ENCODE assay signal across 8 cellular contexts in the genomic region with DNA sequence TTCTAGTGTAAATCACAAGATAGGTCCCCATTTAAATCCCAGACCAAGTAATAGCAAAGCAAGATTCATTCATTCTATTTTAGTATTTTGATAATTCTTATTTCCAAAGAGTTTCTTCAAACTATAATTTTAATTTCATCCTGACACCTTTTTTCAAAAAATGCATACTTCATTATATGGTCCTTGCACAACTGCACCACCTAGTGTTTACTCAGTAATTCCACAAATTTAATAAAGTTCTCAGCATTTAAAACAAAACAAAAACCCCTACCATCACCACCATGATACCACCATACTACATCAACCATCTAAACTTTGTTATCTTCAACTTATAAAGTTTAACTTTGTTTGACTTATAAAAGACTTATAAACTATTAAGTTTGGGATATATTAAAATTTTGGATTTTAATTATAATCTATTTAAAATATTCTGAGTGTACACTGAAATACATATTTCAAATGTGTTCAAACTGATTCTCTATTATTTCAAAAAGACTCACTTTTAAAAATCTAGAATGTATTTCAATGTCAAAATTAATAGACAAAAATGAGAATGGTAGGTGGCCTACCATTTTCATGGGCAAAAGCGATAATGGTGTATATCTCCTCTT. TPM values are rescaled to one million over a fixed set of nuclear protein-coding genes. Genes with fewer than 3 reads are reported as not detected.
DNase-seq lines count a peak whose midpoint lies in the region; TF ChIP-seq lines count a peak whose summit lies in the region.

No MANE protein-coding gene starts in this region.

- POLR2A ChIA-PET in HEK293T (lab: Yijun Ruan, JAX): no interaction called here

- H3K4me3 ChIP-seq in hepatocyte (no peak overlapping the region), thyroid gland (replicated peaks in 1 of 3) (no peak overlapping the region)

- DNase-seq in HEK293T (ENCODE audit: extremely low spot score): no peak
- DNase-seq in SW480 (ENCODE audit: low spot score): peak; percentile 27
- DNase-seq in hepatocyte (ENCODE audit: low spot score): no peak
- DNase-seq in cerebellar nuclear complex (lab: John Stamatoyannopoulos, UW): no peak
- DNase-seq in NCI-H2227 (lab: John Stamatoyannopoulos, UW; ENCODE audit: unreplicated experiment): no peak
- DNase-seq in thyroid gland: no peak
- no peak for DNase-seq in NK-92 (lab: John Stamatoyannopoulos, UW; ENCODE audit: unreplicated experiment)

- H3K36me3 ChIP-seq in hepatocyte (replicated peaks; ENCODE audit: insufficient read depth, low read depth): no peaks in the 10 kb centered on the region
- no peaks in the 10 kb centered on the region for H3K36me3 ChIP-seq in thyroid gland

- intact Hi-C loops in thyroid gland (cut with DNase I): no loop called here

- no peak for TF ChIP-seq POLR2A in thyroid gland (IDR thresholded peaks at IDR 0.05)

- no peaks in the 10 kb centered on the region for H3K9me2 ChIP-seq in hepatocyte (replicated peaks; ENCODE audit: insufficient read depth)

- TF ChIP-seq CTCF in C4-2B (conservative IDR thresholded peaks at IDR 0.05): peak; percentile 66
- TF ChIP-seq CTCF in hepatocyte (IDR thresholded peaks at IDR 0.05; ENCODE audit: poor library complexity): peak; percentile 56
- peak in 1 of 6 experiments; percentile 44 for TF ChIP-seq CTCF in thyroid gland (IDR thresholded peaks at IDR 0.05)

- no peaks in the 10 kb centered on the region for H3K27me3 ChIP-seq in hepatocyte
- no peaks in the 10 kb centered on the region for H3K27me3 ChIP-seq in thyroid gland

- H3K27ac ChIP-seq in C4-2B: no peak overlapping the region
- H3K27ac ChIP-seq in hepatocyte: no peak overlapping the region
- H3K27ac ChIP-seq in thyroid gland: no peak overlapping the region

- no peaks in the 10 kb centered on the region for H3K79me2 ChIP-seq in hepatocyte

- no peaks in the 10 kb centered on the region for H4K20me1 ChIP-seq in hepatocyte (ENCODE audit: insufficient read depth, poor library complexity, severe bottlenecking)

- CTCF ChIA-PET in HEK293T (lab: Yijun Ruan, JAX): no interaction called here

- 97% methylated on average over 1 of the region's 1 CpG for WGBS in hepatocyte (ENCODE audit: low lambda C conversion rate, missing lambda C conversion rate)
- WGBS in thyroid gland, 2 donors: 99 to 100% methylated on average over 1 of the region's 1 CpG

- no peak overlapping the region for H2AFZ ChIP-seq in hepatocyte

- no peak overlapping the region for H3K4me2 ChIP-seq in hepatocyte

- H3K9me3 ChIP-seq in hepatocyte (ENCODE audit: low read depth) (no peaks in the 10 kb centered on the region), thyroid gland (no peaks in the 10 kb centered on the region)

- H3K4me1 ChIP-seq in hepatocyte (ENCODE audit: insufficient read depth): no peaks in the 10 kb centered on the region
- no peaks in the 10 kb centered on the region for H3K4me1 ChIP-seq in thyroid gland

TF ChIP-seq in HEK293T, 16 proteins besides CTCF, POLR2A, EP300 and RAD21:
- TF ChIP-seq FOXM1 (IDR thresholded peaks at IDR 0.05; ENCODE audit: borderline replicate concordance) (0 out of 2 replicates have a peak, but pooled peaks have one; percentile 12), ELF4 (IDR thresholded peaks at IDR 0.05) (no peak), BHLHE40 (IDR thresholded peaks at IDR 0.05; ENCODE audit: borderline replicate concordance) (no peak), HDGF (IDR thresholded peaks at IDR 0.05; ENCODE audit: borderline replicate concordance) (no peak)

RNA-seq across cellular contexts. Expression of gene WDPCP, which starts 44.2 kb away (rescaled TPM):
- total RNA-seq in hepatocyte: 9.5 and 12.8 TPM in 2 replicates
- 4.9 and 6.9 TPM in 2 replicates for polyA plus RNA-seq in hepatocyte
- total RNA-seq in thyroid gland: 10 to 100 TPM; 18.3 to 33.1 (median 22.0) TPM

RNA-seq across cellular contexts. Expression of gene MDH1, which starts 44.6 kb away (rescaled TPM):
- total RNA-seq in hepatocyte: 288 and 297 TPM in 2 replicates
- polyA plus RNA-seq in hepatocyte: 285 and 298 TPM in 2 replicates
- total RNA-seq in thyroid gland: 100 to 1,000 TPM; 119 to 178 (median 136) TPM
